Comparison of ENCODE assay signal across 13 cellular contexts in genomic region chr22:37098976-37099577, GRCh38. TPM values are rescaled to one million over a fixed set of nuclear protein-coding genes. Genes with fewer than 3 reads are reported as not detected.
DNase-seq lines count a peak whose midpoint lies in the region; ATAC-seq and TF ChIP-seq lines count a peak whose summit lies in the region.
"Had no signal": no experiment of that assay in that cellular context is flagged by ENCODE, and none has a peak within 500 bp of the region (broad histone marks: within the 10 kb centered on the region; RNA-seq: fewer than 3 reads in every experiment).

No MANE protein-coding gene starts in this region.

- H3K27me3 Mint-ChIP-seq in activated T-helper 2 cell treated with anti-CD3 and anti-CD28 coated beads, Interferon-gamma antibody, Interleukin-2, Interleukin-4, amounts not matched to agents 10 μg/mL and 5 μg/mL and 100 μg/mL, durations not matched to agents 14 hours and 24 hours and 36 hours (ENCODE audit: low read depth), result no peaks in the 10 kb centered on the region
- peaks cover 10 to 14% of the 10 kb centered on the region in 2 donors for H3K27me3 Mint-ChIP-seq in natural killer cell treated with Interleukin-12 subunit alpha and Interleukin-12 subunit beta and Interleukin-15 and Interleukin-18, amount 100 ng/mL, for 72 hours

- TF ChIP-seq CTCF in LNCaP clone FGC (IDR thresholded peaks at IDR 0.05; ENCODE audit: control insufficient read depth, extremely low read depth, insufficient read depth), result 0 out of 2 replicates have a peak, but pooled peaks have one; percentile 7

- H3K36me3 Mint-ChIP-seq in activated T-helper 2 cell treated with anti-CD3 and anti-CD28 coated beads, Interferon-gamma antibody, Interleukin-2, Interleukin-4, amounts not matched to agents 10 μg/mL and 5 μg/mL and 100 μg/mL, durations not matched to agents 14 hours and 24 hours and 36 hours (ENCODE audit: low read depth), result no peaks in the 10 kb centered on the region
- H3K36me3 Mint-ChIP-seq in natural killer cell treated with Interleukin-12 subunit alpha and Interleukin-12 subunit beta and Interleukin-15 and Interleukin-18, amount 100 ng/mL, for 72 hours, result no peaks in the 10 kb centered on the region

- no peak for ATAC-seq in natural killer cell treated with Interleukin-12 subunit alpha and Interleukin-12 subunit beta and Interleukin-15 and Interleukin-18, amount 100 ng/mL, for 72 hours
- ATAC-seq in GM18498 (IDR thresholded peaks at IDR 0.05; ENCODE audit: unreplicated experiment), result no peak
- ATAC-seq: Panc1, pancreas had no signal

- no peaks in the 10 kb centered on the region for H3K9me3 Mint-ChIP-seq in activated T-helper 2 cell treated with anti-CD3 and anti-CD28 coated beads, Interferon-gamma antibody, Interleukin-2, Interleukin-4, amounts not matched to agents 10 μg/mL and 5 μg/mL and 100 μg/mL, durations not matched to agents 14 hours and 24 hours and 36 hours
- H3K9me3 Mint-ChIP-seq in natural killer cell treated with Interleukin-12 subunit alpha and Interleukin-12 subunit beta and Interleukin-15 and Interleukin-18, amount 100 ng/mL, for 72 hours, result no peaks in the 10 kb centered on the region

- peaks cover 34% of the 10 kb centered on the region for H3K4me1 Mint-ChIP-seq in activated T-helper 2 cell treated with anti-CD3 and anti-CD28 coated beads, Interferon-gamma antibody, Interleukin-2, Interleukin-4, amounts not matched to agents 10 μg/mL and 5 μg/mL and 100 μg/mL, durations not matched to agents 14 hours and 24 hours and 36 hours (ENCODE audit: low read depth)
- peaks cover 31 to 39% of the 10 kb centered on the region in 2 donors for H3K4me1 Mint-ChIP-seq in natural killer cell treated with Interleukin-12 subunit alpha and Interleukin-12 subunit beta and Interleukin-15 and Interleukin-18, amount 100 ng/mL, for 72 hours (ENCODE audit: low read depth in 2 of 2)

- no peak overlapping the region for H3K4me3 Mint-ChIP-seq in activated T-helper 2 cell treated with anti-CD3 and anti-CD28 coated beads, Interferon-gamma antibody, Interleukin-2, Interleukin-4, amounts not matched to agents 10 μg/mL and 5 μg/mL and 100 μg/mL, durations not matched to agents 14 hours and 24 hours and 36 hours (ENCODE audit: low read depth)
- H3K4me3 Mint-ChIP-seq in natural killer cell treated with Interleukin-12 subunit alpha and Interleukin-12 subunit beta and Interleukin-15 and Interleukin-18, amount 100 ng/mL, for 72 hours, result no peak overlapping the region

- intact Hi-C loops in activated T-helper 2 cell treated with anti-CD3 and anti-CD28 coated beads, Interferon-gamma antibody, Interleukin-2, Interleukin-4, amounts not matched to agents 10 μg/mL and 5 μg/mL and 100 μg/mL, durations not matched to agents 14 hours and 24 hours and 36 hours (cut with micrococcal nuclease), result no loop called here

- H3K27ac Mint-ChIP-seq in activated T-helper 2 cell treated with anti-CD3 and anti-CD28 coated beads, Interferon-gamma antibody, Interleukin-2, Interleukin-4, amounts not matched to agents 10 μg/mL and 5 μg/mL and 100 μg/mL, durations not matched to agents 14 hours and 24 hours and 36 hours, result peak overlapping the region; percentile 15
- peak overlapping the region; percentile 47 to 51 for H3K27ac Mint-ChIP-seq in natural killer cell treated with Interleukin-12 subunit alpha and Interleukin-12 subunit beta and Interleukin-15 and Interleukin-18, amount 100 ng/mL, for 72 hours

- DNase-seq in NCI-H345 (lab: John Stamatoyannopoulos, UW) (peak; percentile 21), NCI-H345 treated with DMSO at 0.1 percent for 48 hours (lab: John Stamatoyannopoulos, UW; ENCODE audit: unreplicated experiment) (no peak), LNCaP clone FGC (ENCODE audit: low read depth) (no peak), ureter (ENCODE audit: low spot score) (no peak), putamen (ENCODE audit: low spot score) (no peak)
- DNase-seq in activated T-helper 2 cell treated with anti-CD3 and anti-CD28 coated beads, Interferon-gamma antibody, Interleukin-2, Interleukin-4, amounts not matched to agents 10 μg/mL and 5 μg/mL and 100 μg/mL, durations not matched to agents 14 hours and 24 hours and 36 hours (ENCODE audit: low spot score), result no peak
- peak; percentile 59 for DNase-seq in natural killer cell treated with Interleukin-12 subunit alpha and Interleukin-12 subunit beta and Interleukin-15 and Interleukin-18, amount 100 ng/mL, for 72 hours (ENCODE audit: low spot score)
- DNase-seq: adrenal gland, pancreas, uterus had no signal

- no peak overlapping the region for H3K4me3 ChIP-seq in LNCaP clone FGC (ENCODE audit: low read depth, low read length)
- H3K4me3 ChIP-seq: adrenal gland, pancreas, uterus had no signal

RNA-seq across cellular contexts. Expression of gene TMPRSS6, which starts 10.4 kb away (rescaled TPM):
- 9.2 and 10.2 TPM in 2 replicates for total RNA-seq in activated T-helper 2 cell treated with anti-CD3 and anti-CD28 coated beads, Interferon-gamma antibody, Interleukin-2, Interleukin-4, amounts not matched to agents 10 μg/mL and 5 μg/mL and 100 μg/mL, durations not matched to agents 14 hours and 24 hours and 36 hours
- 1 to 10 TPM; 1.8 to 1.9 TPM for total RNA-seq in natural killer cell treated with Interleukin-12 subunit alpha and Interleukin-12 subunit beta and Interleukin-15 and Interleukin-18, amount 100 ng/mL, for 72 hours
- 0.31 TPM for total RNA-seq in ureter
- total RNA-seq: kidney epithelial cell, uterus had no signal

RNA-seq across cellular contexts. Expression of gene KCTD17, which starts 47.5 kb away (rescaled TPM):
- 70.4 and 81.9 TPM in 2 replicates for total RNA-seq in activated T-helper 2 cell treated with anti-CD3 and anti-CD28 coated beads, Interferon-gamma antibody, Interleukin-2, Interleukin-4, amounts not matched to agents 10 μg/mL and 5 μg/mL and 100 μg/mL, durations not matched to agents 14 hours and 24 hours and 36 hours
- 10 to 100 TPM; 30.5 to 43.8 TPM for total RNA-seq in natural killer cell treated with Interleukin-12 subunit alpha and Interleukin-12 subunit beta and Interleukin-15 and Interleukin-18, amount 100 ng/mL, for 72 hours
- 37.2 TPM for total RNA-seq in ureter

RNA-seq across cellular contexts. Expression of gene IL2RB, which starts 50.6 kb away (rescaled TPM):
- total RNA-seq in activated T-helper 2 cell treated with anti-CD3 and anti-CD28 coated beads, Interferon-gamma antibody, Interleukin-2, Interleukin-4, amounts not matched to agents 10 μg/mL and 5 μg/mL and 100 μg/mL, durations not matched to agents 14 hours and 24 hours and 36 hours, result 404 and 410 TPM in 2 replicates
- total RNA-seq in natural killer cell treated with Interleukin-12 subunit alpha and Interleukin-12 subunit beta and Interleukin-15 and Interleukin-18, amount 100 ng/mL, for 72 hours, result 100 to 1,000 TPM; 508 to 635 TPM
- 7.5 TPM for total RNA-seq in ureter

Comparison
In these comparisons a context has a peak if more than half of its experiments do, and no peak if none do; other contexts are left out.
1. DNase-seq: peak in NCI-H345 (single experiment) and natural killer cell treated with Interleukin-12 subunit alpha and Interleukin-12 subunit beta and Interleukin-15 and Interleukin-18, amount 100 ng/mL, for 72 hours (single experiment); none in NCI-H345 treated with DMSO at 0.1 percent for 48 hours (single experiment), LNCaP clone FGC (single experiment), activated T-helper 2 cell treated with anti-CD3 and anti-CD28 coated beads, Interferon-gamma antibody, Interleukin-2, Interleukin-4, amounts not matched to agents 10 μg/mL and 5 μg/mL and 100 μg/mL, durations not matched to agents 14 hours and 24 hours and 36 hours (single experiment), ureter (single experiment) and putamen (single experiment).
2. RNA of gene IL2RB, which starts 50.6 kb away (total RNA-seq): 508 to 635 TPM in natural killer cell treated with Interleukin-12 subunit alpha and Interleukin-12 subunit beta and Interleukin-15 and Interleukin-18, amount 100 ng/mL, for 72 hours and 404 to 410 TPM in activated T-helper 2 cell treated with anti-CD3 and anti-CD28 coated beads, Interferon-gamma antibody, Interleukin-2, Interleukin-4, amounts not matched to agents 10 μg/mL and 5 μg/mL and 100 μg/mL, durations not matched to agents 14 hours and 24 hours and 36 hours; 7.5 TPM in ureter (single experiment); every median in the first group is over 10 times any median in the second.